In the genomic region with DNA sequence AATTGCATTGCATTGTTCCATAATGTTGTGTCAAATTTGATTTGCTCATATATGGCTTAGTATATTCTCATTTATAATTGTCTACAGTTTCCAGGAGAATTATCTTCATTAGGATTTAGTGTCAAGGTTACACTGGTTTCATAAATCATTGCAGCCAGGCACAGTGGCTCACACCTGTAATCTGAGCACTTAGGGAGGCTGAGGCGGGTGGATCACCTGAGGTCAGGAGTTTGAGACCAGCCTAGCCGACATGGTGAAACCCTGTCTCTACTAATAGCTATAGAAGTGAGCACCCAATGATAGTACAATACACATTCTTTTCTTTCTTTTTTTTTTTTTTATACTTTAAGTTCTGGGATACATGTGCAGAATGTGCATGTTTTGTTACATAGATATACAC, we compare ENCODE assay signal across 8 cellular contexts.
"Had no signal": no experiment of that assay in that cellular context is flagged by ENCODE, and none has a peak within 500 bp of the region (broad histone marks: within the 10 kb centered on the region; RNA-seq: fewer than 3 reads in every experiment).

No MANE protein-coding gene starts in this region.

- H3K4me3 ChIP-seq: K562 had no signal

- H3K9ac ChIP-seq: KMS-11 had no signal

- FAIRE-seq: HepG2, HTR-8/SVneo, K562 had no signal

- H3K4me2 ChIP-seq: KMS-11 had no signal

- H3K27ac ChIP-seq: HL-60, KMS-11 had no signal

- DNase-seq: IMR-90, KBM-7, KG1 had no signal
